In genomic region chr7:2164156-2164555, GRCh38 we compare ENCODE assay signal across 24 cellular contexts.
A peak's percentile ranks its signal among the peaks of the same experiment; 100 is the strongest.
DNase-seq lines count a peak whose midpoint lies in the region; ATAC-seq and TF ChIP-seq lines count a peak whose summit lies in the region.
"Had no signal": no experiment of that assay in that cellular context is flagged by ENCODE, and none has a peak within 500 bp of the region (broad histone marks: within the 10 kb centered on the region; RNA-seq: fewer than 3 reads in every experiment).

No MANE protein-coding gene starts in this region.

- no peak overlapping the region for H3K4me3 ChIP-seq in BLaER1 treated with 17β-estradiol and CSF1 and Interleukin-3, amounts not matched to agents 10 nM and 100 nM
- H3K4me3 ChIP-seq in GM23338 (no peak overlapping the region), neural progenitor cell (no peak overlapping the region), esophagus muscularis mucosa (no peak overlapping the region)
- H3K4me3 ChIP-seq: cardiac muscle cell, ovary, SJCRH30 had no signal

- no peak overlapping the region for H3K27ac ChIP-seq in BLaER1 treated with 17β-estradiol and CSF1 and Interleukin-3, amounts not matched to agents 10 nM and 100 nM
- H3K27ac ChIP-seq in GM23338 (ENCODE audit: low read depth) (no peak overlapping the region), neural progenitor cell (no peak overlapping the region), esophagus muscularis mucosa (replicated peaks in 1 of 4) (peak overlapping the region in 2 of 4 donors; percentile 13 to 47)
- H3K27ac ChIP-seq: cardiac muscle cell, ovary, SJCRH30 had no signal

- H3F3A ChIP-seq in GM23338 (replicated peaks; ENCODE audit: low read depth) (no peaks in the 10 kb centered on the region), neural progenitor cell (ENCODE audit: low read depth) (peaks cover 22% of the 10 kb centered on the region)

- peaks cover 0 to 20% (median 10%) of the 10 kb centered on the region in 11 experiments; a peak in 12 of 22 replicates for H3K36me3 ChIP-seq in BLaER1 treated with 17β-estradiol and CSF1 and Interleukin-3, amounts not matched to agents 10 nM and 100 nM
- H3K36me3 ChIP-seq in GM23338 (ENCODE audit: insufficient read depth) = no peaks in the 10 kb centered on the region
- no peaks in the 10 kb centered on the region for H3K36me3 ChIP-seq in neural progenitor cell
- peaks cover 0 to 15% (median 0%) of the 10 kb centered on the region in 4 donors for H3K36me3 ChIP-seq in esophagus muscularis mucosa
- H3K36me3 ChIP-seq: cardiac muscle cell, ovary, SJCRH30 had no signal

- H3K27me3 ChIP-seq in BLaER1 treated with 17β-estradiol and CSF1 and Interleukin-3, amounts not matched to agents 10 nM and 100 nM = 0 out of 22 replicates have a peak, but pooled peaks cover 0 to 4% (median 0%) of the 10 kb centered on the region in 11 experiments
- no peaks in the 10 kb centered on the region for H3K27me3 ChIP-seq in GM23338 (ENCODE audit: insufficient read depth)
- no peaks in the 10 kb centered on the region for H3K27me3 ChIP-seq in neural progenitor cell
- no peaks in the 10 kb centered on the region for H3K27me3 ChIP-seq in esophagus muscularis mucosa
- H3K27me3 ChIP-seq: cardiac muscle cell, ovary, SJCRH30 had no signal

- peaks cover 3% of the 10 kb centered on the region; the same call in 1 of the 2 replicates for H3K79me2 ChIP-seq in GM23338 (replicated peaks; ENCODE audit: insufficient read depth)
- peaks cover 7% of the 10 kb centered on the region for H3K79me2 ChIP-seq in neural progenitor cell (ENCODE audit: low read depth)

- 71% methylated on average over 9 of the region's 10 CpGs for WGBS in esophagus muscularis mucosa

- peak overlapping the region in 1 of 11 experiments; percentile 40; a peak in 3 of 22 replicates for H3K9ac ChIP-seq in BLaER1 treated with 17β-estradiol and CSF1 and Interleukin-3, amounts not matched to agents 10 nM and 100 nM
- no peak overlapping the region for H3K9ac ChIP-seq in neural progenitor cell

- H3K4me3 Mint-ChIP-seq in GM23338 (no peak overlapping the region), brain (peak overlapping the region in 2 of 5 experiments; percentile 54), neural progenitor cell (no peak overlapping the region)
- H3K4me3 Mint-ChIP-seq: activated CD4-positive, alpha-beta memory T cell treated with anti-CD3 and anti-CD28 coated beads for 36 hours; activated naive CD8-positive, alpha-beta T cell treated with anti-CD3 and anti-CD28 coated beads for 36 hours; CD4-positive, alpha-beta T cell; dendritic cell treated with granulocyte-macrophage colony-stimulating factor and Interleukin-4, amounts not matched to agents 40 ng/mL and 50 ng/mL, for 4 days; T-cell had no signal

- no peak for ATAC-seq in GM23338
- no peak for ATAC-seq in left lobe of liver
- ATAC-seq: T-cell had no signal

- H3K4me1 ChIP-seq in BLaER1 treated with 17β-estradiol and CSF1 and Interleukin-3, amounts not matched to agents 10 nM and 100 nM = peaks cover 32 to 94% (median 82%) of the 10 kb centered on the region in 10 experiments
- H3K4me1 ChIP-seq in GM23338 (ENCODE audit: insufficient read depth) (peaks cover 16% of the 10 kb centered on the region), neural progenitor cell (peaks cover 33% of the 10 kb centered on the region), esophagus muscularis mucosa (peaks cover 22 to 58% (median 38%) of the 10 kb centered on the region in 4 donors)
- H3K4me1 ChIP-seq: SJCRH30 had no signal

- TF ChIP-seq CTCF in GM23338 (conservative IDR thresholded peaks at IDR 0.05; ENCODE audit: low read depth in 2 of 2) = no peak
- TF ChIP-seq CTCF in brain (conservative IDR thresholded peaks at IDR 0.05) = no peak
- no peak for TF ChIP-seq CTCF in neural progenitor cell (IDR thresholded peaks at IDR 0.05)
- peak in 1 of 3 experiments; percentile 6 for TF ChIP-seq CTCF in esophagus muscularis mucosa (IDR thresholded peaks at IDR 0.05)

- H3K9me3 Mint-ChIP-seq in GM23338 (peaks cover 2% of the 10 kb centered on the region; the same call in 1 of the 3 replicates), brain (peaks cover 0 to 5% (median 0%) of the 10 kb centered on the region in 5 experiments), neural progenitor cell (peaks cover 2% of the 10 kb centered on the region)
- H3K9me3 Mint-ChIP-seq: activated CD4-positive, alpha-beta memory T cell treated with anti-CD3 and anti-CD28 coated beads for 36 hours; activated naive CD8-positive, alpha-beta T cell treated with anti-CD3 and anti-CD28 coated beads for 36 hours; CD4-positive, alpha-beta T cell; dendritic cell treated with granulocyte-macrophage colony-stimulating factor and Interleukin-4, amounts not matched to agents 40 ng/mL and 50 ng/mL, for 4 days; nephron; T-cell had no signal

- peaks cover 0 to 57% (median 37%) of the 10 kb centered on the region in 11 experiments; a peak in 16 of 22 replicates for H4K20me1 ChIP-seq in BLaER1 treated with 17β-estradiol and CSF1 and Interleukin-3, amounts not matched to agents 10 nM and 100 nM
- H4K20me1 ChIP-seq in GM23338 (replicated peaks; ENCODE audit: insufficient read depth) = 0 out of 2 replicates have a peak, but pooled peaks cover 3% of the 10 kb centered on the region
- peaks cover under 1% of the 10 kb centered on the region for H4K20me1 ChIP-seq in neural progenitor cell (ENCODE audit: low read depth)

- DNase-seq in GM23338 (ENCODE audit: low spot score) = no peak
- DNase-seq in neural progenitor cell (ENCODE audit: low spot score) = no peak
- DNase-seq in stimulated activated CD4-positive, alpha-beta T cell treated with anti-CD3 and anti-CD28 coated beads, Interleukin-4, amount 100 ng/mL, for 4 hours = no peak
- DNase-seq in esophagus muscularis mucosa (ENCODE audit: extremely low spot score) = no peak
- DNase-seq in left lobe of liver (ENCODE audit: low spot score) = no peak
- DNase-seq: activated CD4-positive, alpha-beta memory T cell treated with anti-CD3 and anti-CD28 coated beads for 36 hours; activated effector memory CD4-positive, alpha-beta T cell treated with Interleukin-2 at 50 U/mL for 16 hours; activated naive CD8-positive, alpha-beta T cell treated with anti-CD3 and anti-CD28 coated beads for 36 hours; CD4-positive, alpha-beta T cell; NCI-H1092; NCI-H1930; NCI-H226; NCI-H774; ovary; retina; SJCRH30; small intestine; T-cell; trophoblast cell had no signal

- TF ChIP-seq POLR2A in esophagus muscularis mucosa (IDR thresholded peaks at IDR 0.05; ENCODE audit: low read depth) = no peak

- H3K27me3 Mint-ChIP-seq in GM23338 (ENCODE audit: insufficient read depth, low read depth, poor library complexity) = peaks cover 6% of the 10 kb centered on the region
- H3K27me3 Mint-ChIP-seq in brain = no peaks in the 10 kb centered on the region
- peaks cover 3% of the 10 kb centered on the region for H3K27me3 Mint-ChIP-seq in neural progenitor cell (ENCODE audit: insufficient read depth, low read depth)
- H3K27me3 Mint-ChIP-seq: activated CD4-positive, alpha-beta memory T cell treated with anti-CD3 and anti-CD28 coated beads for 36 hours; activated naive CD8-positive, alpha-beta T cell treated with anti-CD3 and anti-CD28 coated beads for 36 hours; CD4-positive, alpha-beta T cell; dendritic cell treated with granulocyte-macrophage colony-stimulating factor and Interleukin-4, amounts not matched to agents 40 ng/mL and 50 ng/mL, for 4 days; T-cell had no signal

- H3K27ac Mint-ChIP-seq in GM23338 = 0 out of 2 replicates have a peak overlapping the region, but pooled peaks have one; percentile 33
- peak overlapping the region in 4 of 5 experiments; percentile 77 to 92 (median 81) for H3K27ac Mint-ChIP-seq in brain
- peak overlapping the region; percentile 29 for H3K27ac Mint-ChIP-seq in neural progenitor cell
- H3K27ac Mint-ChIP-seq: activated CD4-positive, alpha-beta memory T cell treated with anti-CD3 and anti-CD28 coated beads for 36 hours; activated naive CD8-positive, alpha-beta T cell treated with anti-CD3 and anti-CD28 coated beads for 36 hours; CD4-positive, alpha-beta T cell; dendritic cell treated with granulocyte-macrophage colony-stimulating factor and Interleukin-4, amounts not matched to agents 40 ng/mL and 50 ng/mL, for 4 days; T-cell had no signal

- peaks cover 0 to 7% (median 0%) of the 10 kb centered on the region in 11 experiments; a peak in 2 of 22 replicates for H3K9me3 ChIP-seq in BLaER1 treated with 17β-estradiol and CSF1 and Interleukin-3, amounts not matched to agents 10 nM and 100 nM (replicated peaks in 1 of 11)
- H3K9me3 ChIP-seq in neural progenitor cell (ENCODE audit: low read depth) (no peaks in the 10 kb centered on the region), esophagus muscularis mucosa (no peaks in the 10 kb centered on the region)
- H3K9me3 ChIP-seq: ovary, SJCRH30 had no signal

- TF ChIP-seq EP300 in esophagus muscularis mucosa (IDR thresholded peaks at IDR 0.05) = no peak

- intact Hi-C loops in esophagus muscularis mucosa (cut with DNase I) = no loop called here

- H3K9me2 ChIP-seq in GM23338 (ENCODE audit: insufficient read depth) = no peaks in the 10 kb centered on the region

- H3K4me2 ChIP-seq in BLaER1 treated with 17β-estradiol and CSF1 and Interleukin-3, amounts not matched to agents 10 nM and 100 nM = peak overlapping the region in 9 of 11 experiments; percentile 2 to 89 (median 79); a peak in 16 of 22 replicates
- no peak overlapping the region for H3K4me2 ChIP-seq in GM23338
- H3K4me2 ChIP-seq in neural progenitor cell = no peak overlapping the region

- H2AFZ ChIP-seq in GM23338 (no peak overlapping the region), neural progenitor cell (replicated peaks) (no peak overlapping the region)

- H3K36me3 Mint-ChIP-seq in GM23338 (ENCODE audit: low read depth) (peaks cover 16% of the 10 kb centered on the region), brain (peaks cover 24% of the 10 kb centered on the region), neural progenitor cell (peaks cover 12% of the 10 kb centered on the region)

- H3K4me1 Mint-ChIP-seq in GM23338 (peaks cover 27% of the 10 kb centered on the region), brain (peaks cover 53% of the 10 kb centered on the region), neural progenitor cell (peaks cover 48% of the 10 kb centered on the region)
- H3K4me1 Mint-ChIP-seq: activated naive CD8-positive, alpha-beta T cell treated with anti-CD3 and anti-CD28 coated beads for 36 hours; T-cell had no signal

TF ChIP-seq in GM23338, 12 proteins besides CTCF, POLR2A, EP300 and RAD21 (continues in another document):
- TF ChIP-seq ZNF114 (CRISPR knock-in tag; IDR thresholded peaks at IDR 0.05) (no peak), JUNB (IDR thresholded peaks at IDR 0.05; ENCODE audit: unreplicated experiment) (no peak), EZH2phosphoT487 (IDR thresholded peaks at IDR 0.05; ENCODE audit: unreplicated experiment) (no peak)

Comparison
In these comparisons a context has a peak if more than half of its experiments do, and no peak if none do; other contexts are left out.
1. H3K4me2 ChIP-seq: peak in BLaER1 treated with 17β-estradiol and CSF1 and Interleukin-3, amounts not matched to agents 10 nM and 100 nM (9 of 11); none in GM23338 (single experiment) and neural progenitor cell (single experiment).
2. H3K27ac Mint-ChIP-seq: peak in every context shown above with its lines; median percentile 81 in brain; 33 in GM23338; 29 in neural progenitor cell.